In genomic region chr5:14745188-14745563, GRCh38 we compare ENCODE assay signal across 20 cellular contexts.
A peak's percentile ranks its signal among the peaks of the same experiment; 100 is the strongest.
DNase-seq lines count a peak whose midpoint lies in the region; ATAC-seq and TF ChIP-seq lines count a peak whose summit lies in the region.
"Had no signal": no experiment of that assay in that cellular context is flagged by ENCODE, and none has a peak within 500 bp of the region (broad histone marks: within the 10 kb centered on the region; RNA-seq: fewer than 3 reads in every experiment).

No MANE protein-coding gene starts in this region.

- H4K20me1 ChIP-seq in DOHH2 (ENCODE audit: control insufficient read depth, insufficient read depth, low read depth, low read length) = no peaks in the 10 kb centered on the region

- intact Hi-C loops in heart left ventricle (cut with DNase I) = loop anchor here in 2 of 10 donors (10.0 kb wide), 2 partner anchors 110 to 130 kb away; partner anchors contain the start of gene ANKH (in 1 of the 2)
- intact Hi-C loops in psoas muscle (cut with DNase I) = no loop called here

- peak overlapping the region; percentile 37 to 92 (median 83) for H3K27ac Mint-ChIP-seq in IgD-negative memory B cell
- H3K27ac Mint-ChIP-seq: activated CD4-positive, alpha-beta memory T cell treated with anti-CD3 and anti-CD28 coated beads for 36 hours; T-helper 2 cell treated with Interferon-gamma antibody and Interleukin-4, amounts not matched to agents 5 μg/mL and 100 μg/mL, for 36 hours had no signal

- TF ChIP-seq POLR2A in heart left ventricle (IDR thresholded peaks at IDR 0.05) = no peak

- peak overlapping the region; percentile 64 for H3K4me2 ChIP-seq in DOHH2 (ENCODE audit: low read length)

- ATAC-seq in heart left ventricle (peak; percentile 5 to 48 (median 15)), psoas muscle (peak; percentile 69 to 87 (median 75)), GM18519 (IDR thresholded peaks at IDR 0.05; ENCODE audit: low FRiP score, unreplicated experiment) (no peak), HG03439 (IDR thresholded peaks at IDR 0.05; ENCODE audit: unreplicated experiment) (no peak)

- H3K4me1 Mint-ChIP-seq in IgD-negative memory B cell = peaks cover 20 to 32% (median 21%) of the 10 kb centered on the region in 3 donors

- H3K9me2 ChIP-seq in DOHH2 (replicated peaks; ENCODE audit: control insufficient read depth, low read length) = no peaks in the 10 kb centered on the region

- no peaks in the 10 kb centered on the region for H3K27me3 Mint-ChIP-seq in IgD-negative memory B cell
- H3K27me3 Mint-ChIP-seq: activated CD4-positive, alpha-beta memory T cell treated with anti-CD3 and anti-CD28 coated beads for 36 hours had no signal

- WGBS in heart left ventricle, 4 donors = 59 to 73% (median 68%) methylated on average over 5 of the region's 5 CpGs
- WGBS in psoas muscle, 3 donors = 28 to 51% (median 30%) methylated on average over 5 of the region's 5 CpGs

- H3K9me3 Mint-ChIP-seq in IgD-negative memory B cell = no peaks in the 10 kb centered on the region
- H3K9me3 Mint-ChIP-seq: activated CD4-positive, alpha-beta memory T cell treated with anti-CD3 and anti-CD28 coated beads for 36 hours; nephron; T-helper 2 cell treated with Interferon-gamma antibody and Interleukin-4, amounts not matched to agents 5 μg/mL and 100 μg/mL, for 36 hours had no signal

- peaks cover 6% of the 10 kb centered on the region; the same call in 1 of the 2 replicates for H3F3A ChIP-seq in DOHH2 (ENCODE audit: control insufficient read depth, insufficient read depth)

- peaks cover 51% of the 10 kb centered on the region for H3K4me1 ChIP-seq in DOHH2 (ENCODE audit: control insufficient read depth, low read length)
- H3K4me1 ChIP-seq in heart left ventricle = peaks cover 0 to 38% (median 9%) of the 10 kb centered on the region in 12 donors
- H3K4me1 ChIP-seq in psoas muscle = peaks cover 35% of the 10 kb centered on the region

- TF ChIP-seq CTCF in DOHH2 (IDR thresholded peaks at IDR 0.05; ENCODE audit: low read depth, low read length, poor library complexity, severe bottlenecking) = no peak
- no peak for TF ChIP-seq CTCF in heart left ventricle (IDR thresholded peaks at IDR 0.05)
- no peak for TF ChIP-seq CTCF in psoas muscle (IDR thresholded peaks at IDR 0.05)

- H3K9me3 ChIP-seq in DOHH2 (ENCODE audit: control insufficient read depth, insufficient read depth, low read length) = no peaks in the 10 kb centered on the region
- H3K9me3 ChIP-seq in heart left ventricle = no peaks in the 10 kb centered on the region
- no peaks in the 10 kb centered on the region for H3K9me3 ChIP-seq in psoas muscle

- H3K36me3 ChIP-seq in DOHH2 (ENCODE audit: control insufficient read depth, low read length) (peaks cover 65% of the 10 kb centered on the region), heart left ventricle (peaks cover 0 to 99% (median 79%) of the 10 kb centered on the region in 9 donors), psoas muscle (ENCODE audit: insufficient read depth in 1 of 2, low read depth in 1 of 2) (peaks cover 0 to 45% of the 10 kb centered on the region in 2 donors)

- no peaks in the 10 kb centered on the region for H3K79me2 ChIP-seq in DOHH2 (ENCODE audit: control insufficient read depth, low read length)
- H3K79me2 ChIP-seq: parathyroid adenoma had no signal

- DNase-seq in heart left ventricle (no peak), psoas muscle (no peak), NCI-H510A treated with DMSO at 0.1 percent for 48 hours (lab: John Stamatoyannopoulos, UW) (no peak)
- DNase-seq: activated T-cell treated with anti-CD3 and anti-CD28 coated beads for 4 hours, amygdala, caudate nucleus, COR-L47, DND-41, dorsolateral prefrontal cortex, hypothalamus, NCI-H2171 treated with DMSO at 0.1 percent for 48 hours, NCI-H82 had no signal

- peaks cover 3% of the 10 kb centered on the region for H3K36me3 Mint-ChIP-seq in IgD-negative memory B cell

- H3K27ac ChIP-seq in DOHH2 (ENCODE audit: low read depth, low read length) (peak overlapping the region; percentile 84), heart left ventricle (peak overlapping the region in 10 of 12 donors; percentile 24 to 78 (median 56)), psoas muscle (peak overlapping the region; percentile 86)
- H3K27ac ChIP-seq: parathyroid adenoma had no signal

- H3K4me3 ChIP-seq in DOHH2 (ENCODE audit: low read length) (peak overlapping the region; percentile 54), heart left ventricle (no peak overlapping the region), psoas muscle (peak overlapping the region; percentile 5)
- H3K4me3 ChIP-seq: dorsolateral prefrontal cortex had no signal

- H3K4me3 Mint-ChIP-seq in IgD-negative memory B cell = peak overlapping the region; percentile 21 to 87 (median 66)
- H3K4me3 Mint-ChIP-seq: activated CD4-positive, alpha-beta memory T cell treated with anti-CD3 and anti-CD28 coated beads for 36 hours; nephron; T-helper 2 cell treated with Interferon-gamma antibody and Interleukin-4, amounts not matched to agents 5 μg/mL and 100 μg/mL, for 36 hours had no signal

- H3K27me3 ChIP-seq in DOHH2 (ENCODE audit: control insufficient read depth, low read length) = no peaks in the 10 kb centered on the region
- no peaks in the 10 kb centered on the region for H3K27me3 ChIP-seq in heart left ventricle
- no peaks in the 10 kb centered on the region for H3K27me3 ChIP-seq in psoas muscle (ENCODE audit: insufficient read depth in 3 of 3, low read length in 2 of 3)
- H3K27me3 ChIP-seq: dorsolateral prefrontal cortex had no signal

Comparison
In these comparisons a context has a peak if more than half of its experiments do, and no peak if none do; other contexts are left out.
1. H3K4me3 ChIP-seq: peak in DOHH2 (single experiment) and psoas muscle (single experiment); none in heart left ventricle (0 of 12).
2. ATAC-seq: peak in heart left ventricle (4 of 4) and psoas muscle (4 of 4); none in GM18519 (single experiment) and HG03439 (single experiment).
3. Peak in every context shown above with its lines, with median percentiles within 50 percentile points of each other: H3K27ac ChIP-seq.